In the genomic region with DNA sequence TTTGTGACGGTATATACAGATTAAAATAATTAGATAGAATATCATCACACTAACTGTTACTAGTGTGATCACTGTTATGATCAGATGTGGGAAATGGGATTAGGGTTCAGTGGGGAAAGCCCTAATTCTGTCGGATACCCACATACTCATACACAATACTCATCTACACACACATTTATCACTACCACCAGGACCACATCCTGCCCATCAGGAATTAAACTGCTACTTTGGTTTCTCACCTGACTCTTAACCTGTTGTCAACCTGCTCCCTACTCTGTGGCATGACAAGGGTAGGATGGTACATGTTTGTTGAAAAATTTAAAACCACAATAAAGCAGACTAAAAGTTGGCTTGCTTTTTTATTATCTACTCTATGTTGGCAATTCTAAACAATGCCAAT, we compare ENCODE assay signal across 10 cellular contexts.
"Had no signal": no experiment of that assay in that cellular context is flagged by ENCODE, and none has a peak within 500 bp of the region (broad histone marks: within the 10 kb centered on the region; RNA-seq: fewer than 3 reads in every experiment).

No MANE protein-coding gene starts in this region.

- H3K4me1 ChIP-seq: HAP-1 had no signal

- H3K9me3 ChIP-seq: HAP-1 had no signal

- FAIRE-seq: HepG2, K562 had no signal

- H3K9me3 Mint-ChIP-seq: HFFc6 had no signal

- H3K27me3 Mint-ChIP-seq: IgD-negative memory B cell had no signal

- H3K27ac Mint-ChIP-seq: HFFc6, IgD-negative memory B cell had no signal

- H3K4me3 ChIP-seq: GM23248, HAP-1, K562 had no signal

- H3K27ac ChIP-seq: GM23248, HL-60 had no signal

- H3K36me3 ChIP-seq: HAP-1 had no signal

- H3K4me3 Mint-ChIP-seq: HFFc6, IgD-negative memory B cell had no signal

- H3K4me1 Mint-ChIP-seq: IgD-negative memory B cell had no signal

- ATAC-seq: HCT116, HepG2, K562 had no signal

- DNase-seq: GM23248, GOT3, H7, HFFc6 had no signal
